In genomic region chr12:32589165-32589891, GRCh38 we compare ENCODE assay signal across 11 cellular contexts.
DNase-seq lines count a peak whose midpoint lies in the region; ATAC-seq and TF ChIP-seq lines count a peak whose summit lies in the region.
"Had no signal": no experiment of that assay in that cellular context is flagged by ENCODE, and none has a peak within 500 bp of the region (broad histone marks: within the 10 kb centered on the region; RNA-seq: fewer than 3 reads in every experiment).

No MANE protein-coding gene starts in this region.

- DNase-seq in activated CD4-positive, alpha-beta T cell treated with anti-CD3 and anti-CD28 coated beads, Interleukin-2, amount 10 ng/mL, durations not matched to agents 24 days and 14 days, result peak; percentile 79
- no peak for DNase-seq in activated CD4-positive, alpha-beta T cell treated with anti-CD3 and anti-CD28 coated beads, Interleukin-2, amount 50 U/mL, for 4 hours
- no peak for DNase-seq in WTC11 (ENCODE audit: low spot score)
- DNase-seq in renal cortical epithelial cell (ENCODE audit: low read depth), result peak; percentile 26
- no peak for DNase-seq in DMS 273 treated with DMSO at 0.1 percent for 48 hours (lab: John Stamatoyannopoulos, UW)
- no peak for DNase-seq in inferior parietal cortex (ENCODE audit: extremely low spot score)
- DNase-seq: colonic mucosa, NCI-H510A had no signal

- CTCF ChIA-PET in WTC11 (lab: Charles Lee), result interaction anchor here (0.7 to 1.1 kb wide), 2 partner anchors 21 to 57 kb away, joined by 3 to 5 read pairs; no protein-coding TSS in a partner anchor

- intact Hi-C loops in activated CD4-positive, alpha-beta T cell treated with anti-CD3 and anti-CD28 coated beads, Interleukin-2, amount 10 ng/mL, durations not matched to agents 24 days and 14 days (cut with micrococcal nuclease), result loop anchor here (1.0 to 10.0 kb wide), 6 partner anchors 15 to 1265 kb away; partner anchors contain the start of genes DNM1L, ETFBKMT and SINHCAF

- ATAC-seq in HG03432 (IDR thresholded peaks at IDR 0.05; ENCODE audit: unreplicated experiment) (peak; percentile 71), WTC11 (no peak), HG02623 (IDR thresholded peaks at IDR 0.05; ENCODE audit: unreplicated experiment) (no peak)
- ATAC-seq: gastroesophageal sphincter had no signal

- peaks cover 16% of the 10 kb centered on the region for H3K9me3 Mint-ChIP-seq in activated CD4-positive, alpha-beta T cell treated with anti-CD3 and anti-CD28 coated beads, Interleukin-2, amount 10 ng/mL, durations not matched to agents 24 days and 14 days
- H3K9me3 Mint-ChIP-seq in WTC11, result peaks cover 9% of the 10 kb centered on the region

- peaks cover 8% of the 10 kb centered on the region for H3K36me3 Mint-ChIP-seq in activated CD4-positive, alpha-beta T cell treated with anti-CD3 and anti-CD28 coated beads, Interleukin-2, amount 10 ng/mL, durations not matched to agents 24 days and 14 days (ENCODE audit: low read depth)
- peaks cover 30% of the 10 kb centered on the region for H3K36me3 Mint-ChIP-seq in WTC11

- H3K27ac Mint-ChIP-seq in activated CD4-positive, alpha-beta T cell treated with anti-CD3 and anti-CD28 coated beads, Interleukin-2, amount 10 ng/mL, durations not matched to agents 24 days and 14 days, result peak overlapping the region; percentile 79
- peak overlapping the region; percentile 6 for H3K27ac Mint-ChIP-seq in WTC11

- peak overlapping the region; percentile 18 for H3K4me3 Mint-ChIP-seq in activated CD4-positive, alpha-beta T cell treated with anti-CD3 and anti-CD28 coated beads, Interleukin-2, amount 10 ng/mL, durations not matched to agents 24 days and 14 days
- H3K4me3 Mint-ChIP-seq in WTC11, result no peak overlapping the region

- no peaks in the 10 kb centered on the region for H3K27me3 Mint-ChIP-seq in activated CD4-positive, alpha-beta T cell treated with anti-CD3 and anti-CD28 coated beads, Interleukin-2, amount 10 ng/mL, durations not matched to agents 24 days and 14 days
- no peaks in the 10 kb centered on the region for H3K27me3 Mint-ChIP-seq in WTC11 (ENCODE audit: low read depth)

- H3K4me1 Mint-ChIP-seq in activated CD4-positive, alpha-beta T cell treated with anti-CD3 and anti-CD28 coated beads, Interleukin-2, amount 10 ng/mL, durations not matched to agents 24 days and 14 days, result peaks cover 57% of the 10 kb centered on the region
- peaks cover 15% of the 10 kb centered on the region for H3K4me1 Mint-ChIP-seq in WTC11

- TF ChIP-seq CTCF in WTC11 (IDR thresholded peaks at IDR 0.05), result no peak

- POLR2A ChIA-PET in WTC11 (lab: Charles Lee), result interaction anchor here (0.5 kb wide), 1 partner anchor 1640 kb away, joined by 4 read pairs; no protein-coding TSS in a partner anchor

TF ChIP-seq in WTC11, 78 proteins besides CTCF, POLR2A, EP300 and RAD21:
- TF ChIP-seq SP1 (CRISPR knock-in tag; conservative IDR thresholded peaks at IDR 0.05) (no peak), ZNF671 (CRISPR knock-in tag; IDR thresholded peaks at IDR 0.05) (no peak), FOXJ3 (CRISPR knock-in tag; IDR thresholded peaks at IDR 0.05; ENCODE audit: borderline replicate concordance) (no peak), ZNF425 (CRISPR knock-in tag; conservative IDR thresholded peaks at IDR 0.05) (no peak), IRF2 (CRISPR knock-in tag; IDR thresholded peaks at IDR 0.05; ENCODE audit: borderline replicate concordance, low read depth) (no peak)
- TF ChIP-seq, protein P1, sequence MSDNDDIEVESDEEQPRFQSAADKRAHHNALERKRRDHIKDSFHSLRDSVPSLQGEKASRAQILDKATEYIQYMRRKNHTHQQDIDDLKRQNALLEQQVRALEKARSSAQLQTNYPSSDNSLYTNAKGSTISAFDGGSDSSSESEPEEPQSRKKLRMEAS (CRISPR knock-in tag; IDR thresholded peaks at IDR 0.05), result no peak
- TF ChIP-seq, protein P2, sequence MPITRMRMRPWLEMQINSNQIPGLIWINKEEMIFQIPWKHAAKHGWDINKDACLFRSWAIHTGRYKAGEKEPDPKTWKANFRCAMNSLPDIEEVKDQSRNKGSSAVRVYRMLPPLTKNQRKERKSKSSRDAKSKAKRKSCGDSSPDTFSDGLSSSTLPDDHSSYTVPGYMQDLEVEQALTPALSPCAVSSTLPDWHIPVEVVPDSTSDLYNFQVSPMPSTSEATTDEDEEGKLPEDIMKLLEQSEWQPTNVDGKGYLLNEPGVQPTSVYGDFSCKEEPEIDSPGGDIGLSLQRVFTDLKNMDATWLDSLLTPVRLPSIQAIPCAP (CRISPR knock-in tag; IDR thresholded peaks at IDR 0.05), result no peak
TF ChIP-seq in WTC11: peak in this region for 0.

Comparison
In these comparisons a context has a peak if more than half of its experiments do, and no peak if none do; other contexts are left out.
1. DNase-seq: peak in activated CD4-positive, alpha-beta T cell treated with anti-CD3 and anti-CD28 coated beads, Interleukin-2, amount 10 ng/mL, durations not matched to agents 24 days and 14 days (single experiment) and renal cortical epithelial cell (single experiment); none in activated CD4-positive, alpha-beta T cell treated with anti-CD3 and anti-CD28 coated beads, Interleukin-2, amount 50 U/mL, for 4 hours (0 of 2), WTC11 (single experiment), DMS 273 treated with DMSO at 0.1 percent for 48 hours (single experiment) and inferior parietal cortex (single experiment).